In the genomic region with DNA sequence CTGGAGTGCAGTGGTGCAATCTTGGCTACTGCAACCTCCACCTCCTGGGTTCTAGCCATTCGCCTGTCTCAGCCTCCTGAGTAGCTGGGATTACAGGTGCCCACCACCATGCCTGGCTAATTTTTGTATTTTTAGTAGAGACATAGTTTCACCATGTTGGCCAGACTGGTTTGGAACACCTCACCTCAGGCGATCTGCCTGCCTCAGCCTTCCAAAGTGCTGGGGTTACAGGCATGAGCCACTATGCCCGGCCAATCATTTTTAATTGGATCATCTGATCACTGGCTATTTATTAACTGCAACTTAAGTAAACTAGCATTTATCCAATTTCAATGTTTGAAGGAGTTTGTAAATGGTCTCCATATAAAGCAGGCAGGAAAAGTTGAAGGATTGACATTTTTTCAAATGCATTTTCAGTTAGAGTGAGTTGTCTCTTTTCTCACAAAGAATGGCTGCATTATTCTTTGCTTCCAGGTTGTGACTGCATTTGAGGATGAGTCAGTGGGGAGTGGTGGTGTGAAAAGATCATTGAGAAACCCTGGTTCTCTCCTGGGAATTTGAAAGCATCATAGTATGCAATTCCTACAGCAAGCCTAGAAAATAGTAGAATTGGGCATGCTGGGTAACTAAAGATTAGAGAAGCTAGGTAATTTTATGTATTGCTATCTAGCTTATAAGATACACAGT, we compare ENCODE assay signal across 11 cellular contexts.
DNase-seq lines count a peak whose midpoint lies in the region; TF ChIP-seq lines count a peak whose summit lies in the region.
"Had no signal": no experiment of that assay in that cellular context is flagged by ENCODE, and none has a peak within 500 bp of the region (broad histone marks: within the 10 kb centered on the region; RNA-seq: fewer than 3 reads in every experiment).

No MANE protein-coding gene starts in this region.

- no peaks in the 10 kb centered on the region for H3K27me3 Mint-ChIP-seq in osteocyte (ENCODE audit: unreplicated experiment)

- TF ChIP-seq CTCF in osteocyte (IDR thresholded peaks at IDR 0.05) = no peak

- no peak overlapping the region for H3K4me3 Mint-ChIP-seq in osteocyte (ENCODE audit: unreplicated experiment)
- H3K4me3 Mint-ChIP-seq: activated T-cell treated with anti-CD3 and anti-CD28 coated beads, Interleukin-2, amount 50 U/mL, for 4 hours had no signal

- H3K27ac Mint-ChIP-seq in osteocyte (ENCODE audit: unreplicated experiment) = peak overlapping the region; percentile 16

- H3K36me3 Mint-ChIP-seq in osteocyte (ENCODE audit: unreplicated experiment) = no peaks in the 10 kb centered on the region

- peaks cover 11% of the 10 kb centered on the region for H3K4me1 Mint-ChIP-seq in osteocyte (ENCODE audit: unreplicated experiment)

- peak; percentile 78 for DNase-seq in EL
- DNase-seq in RPMI7951 (ENCODE audit: low read depth) = peak; percentile 86
- DNase-seq in fibroblast of gingiva (ENCODE audit: low read depth) = peak; percentile 91
- no peak for DNase-seq in osteocyte (ENCODE audit: extremely low spot score, unreplicated experiment)
- no peak for DNase-seq in effector CD4-positive, alpha-beta T cell
- DNase-seq in NOMO-1 treated with dmso at 0.1 percent for 144 hours (lab: John Stamatoyannopoulos, UW; ENCODE audit: unreplicated experiment) = no peak
- DNase-seq in DMS53 treated with DMSO at 0.1 percent for 48 hours (lab: John Stamatoyannopoulos, UW; ENCODE audit: unreplicated experiment) = no peak
- DNase-seq in NCI-H1417 treated with DMSO at 0.1 percent for 48 hours (lab: John Stamatoyannopoulos, UW) = no peak
- DNase-seq: activated T-cell treated with anti-CD3 and anti-CD28 coated beads, Interleukin-2, amount 50 U/mL, for 4 hours; DMS53; spleen had no signal

- no peaks in the 10 kb centered on the region for H3K9me3 Mint-ChIP-seq in osteocyte (ENCODE audit: unreplicated experiment)
- H3K9me3 Mint-ChIP-seq: activated T-cell treated with anti-CD3 and anti-CD28 coated beads, Interleukin-2, amount 50 U/mL, for 4 hours had no signal

Comparison
In these comparisons a context has a peak if more than half of its experiments do, and no peak if none do; other contexts are left out.
1. DNase-seq: peak in EL (single experiment), RPMI7951 (single experiment) and fibroblast of gingiva (single experiment); none in osteocyte (single experiment), effector CD4-positive, alpha-beta T cell (single experiment), NOMO-1 treated with dmso at 0.1 percent for 144 hours (single experiment), DMS53 treated with DMSO at 0.1 percent for 48 hours (single experiment) and NCI-H1417 treated with DMSO at 0.1 percent for 48 hours (single experiment).